Comparison of ENCODE assay signal across 8 cellular contexts in the genomic region with DNA sequence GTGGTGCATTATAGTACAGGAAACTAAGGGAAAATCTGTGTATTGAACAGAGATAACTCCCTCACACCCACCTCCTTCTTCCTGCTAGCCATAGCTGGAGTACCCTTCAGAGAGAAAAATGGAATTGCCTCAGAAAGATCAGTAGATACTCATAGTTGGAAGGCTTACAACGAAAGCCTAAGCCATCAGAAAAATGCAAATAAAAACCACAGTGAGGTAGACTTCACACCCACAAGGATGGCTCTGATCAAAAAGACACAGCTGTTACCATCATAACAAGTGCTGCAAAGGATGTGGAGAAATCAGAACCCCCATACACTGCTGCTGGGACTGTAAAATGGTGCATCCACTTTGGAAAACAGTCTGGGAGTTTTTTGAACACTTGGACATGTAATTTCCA. TPM values are rescaled to one million over a fixed set of nuclear protein-coding genes. Genes with fewer than 3 reads are reported as not detected.
A peak's percentile ranks its signal among the peaks of the same experiment; 100 is the strongest.
DNase-seq lines count a peak whose midpoint lies in the region; ATAC-seq, FAIRE-seq and TF ChIP-seq lines count a peak whose summit lies in the region.

No MANE protein-coding gene starts in this region.

- intact Hi-C loops in IMR-90 (cut with micrococcal nuclease), result no loop called here
- intact Hi-C loops in posterior vena cava (cut with DNase I), result no loop called here

- peak overlapping the region; percentile 49 for H3K18ac ChIP-seq in IMR-90 (ENCODE audit: low read depth, low read length)

- peak overlapping the region; percentile 22; the same call in 1 of the 2 replicates for H4K5ac ChIP-seq in IMR-90 (ENCODE audit: low read depth, low read length)

- H3K9ac ChIP-seq in IMR-90 (ENCODE audit: low read depth, low read length), result no peak overlapping the region

- peaks cover 14% of the 10 kb centered on the region for H3K9me1 ChIP-seq in IMR-90 (ENCODE audit: insufficient read depth, low read length)

- peaks cover 5% of the 10 kb centered on the region for H3K4me1 Mint-ChIP-seq in endothelial cell (ENCODE audit: unreplicated experiment)

- H4K91ac ChIP-seq in IMR-90 (ENCODE audit: insufficient read depth, low read depth, low read length), result no peak overlapping the region; the same call in 1 of the 2 replicates

- H3K79me1 ChIP-seq in IMR-90 (ENCODE audit: low read depth in 1 of 2, low read length in 2 of 2), result peaks cover 0 to 2% of the 10 kb centered on the region in 2 experiments; a peak in 1 of 4 replicates

- DNase-seq in GM12891 (ENCODE audit: insufficient read length, low spot score) (no peak), IMR-90 (peak; percentile 93), glomerular visceral epithelial cell (ENCODE audit: extremely low spot score) (peak; percentile 78), endothelial cell (ENCODE audit: low spot score) (no peak), COLO668 (lab: John Stamatoyannopoulos, UW; ENCODE audit: unreplicated experiment) (no peak), posterior vena cava (ENCODE audit: low spot score) (no peak), kidney glomerular epithelial cell (lab: John Stamatoyannopoulos, UW) (no peak)

- no peak for TF ChIP-seq RAD21 in IMR-90 (IDR thresholded peaks at IDR 0.05; ENCODE audit: low read length)

- TF ChIP-seq CTCF in IMR-90 (conservative IDR thresholded peaks at IDR 0.05; ENCODE audit: low read depth, low read length) (no peak), endothelial cell (IDR thresholded peaks at IDR 0.05; ENCODE audit: unreplicated experiment) (no peak)

- peak overlapping the region; percentile 58 for H2BK20ac ChIP-seq in IMR-90 (ENCODE audit: low read depth, low read length)

- no TSS peak for BruUV-seq in IMR-90 (replicated peaks; lab: Mats Ljungman, UMichigan)

- no peak overlapping the region for H3K4me3 ChIP-seq in IMR-90 (ENCODE audit: insufficient read depth, low read depth, low read length)

- no peaks in the 10 kb centered on the region for H3K9me3 Mint-ChIP-seq in endothelial cell (ENCODE audit: unreplicated experiment)

- peak overlapping the region; percentile 6; the same call in 1 of the 2 replicates for H3K23ac ChIP-seq in IMR-90 (ENCODE audit: low read depth, low read length)

- CTCF ChIA-PET in IMR-90 (lab: Yijun Ruan, JAX), result interaction anchor here (0.9 kb wide), 1 partner anchor 12 kb away, joined by 4 read pairs; no protein-coding TSS in a partner anchor

- H3K36me3 Mint-ChIP-seq in endothelial cell (ENCODE audit: low read depth, unreplicated experiment), result no peaks in the 10 kb centered on the region

- peak overlapping the region; percentile 5; the same call in 1 of the 3 replicates for H2BK15ac ChIP-seq in IMR-90 (ENCODE audit: low read depth, low read length)

- H3K4ac ChIP-seq in IMR-90 (ENCODE audit: low read depth, low read length), result peak overlapping the region; percentile 52; the same call in 1 of the 2 replicates

- H3K27me3 ChIP-seq in IMR-90 (ENCODE audit: control insufficient read depth, insufficient read depth, low read length), result no peaks in the 10 kb centered on the region

- peak overlapping the region; percentile 93 for H2BK5ac ChIP-seq in IMR-90 (ENCODE audit: low read depth, low read length, poor library complexity, severe bottlenecking)

- POLR2A ChIA-PET in IMR-90 (lab: Charles Lee; ENCODE audit: unreplicated experiment), result no interaction called here

- peaks cover 2% of the 10 kb centered on the region for H3K27me3 Mint-ChIP-seq in endothelial cell (ENCODE audit: unreplicated experiment)

- ATAC-seq in GM21526 (IDR thresholded peaks at IDR 0.05; ENCODE audit: low FRiP score, unreplicated experiment), result peak; percentile 91
- ATAC-seq in IMR-90 (ENCODE audit: low read depth), result peak; percentile 49

- peak overlapping the region; percentile 17; the same call in 1 of the 2 replicates for H3K27ac ChIP-seq in IMR-90 (ENCODE audit: insufficient read depth, low read length)

- no peak overlapping the region for H3K4me3 Mint-ChIP-seq in endothelial cell (ENCODE audit: unreplicated experiment)

- H3K27ac Mint-ChIP-seq in endothelial cell (ENCODE audit: unreplicated experiment), result no peak overlapping the region

- no peaks in the 10 kb centered on the region for H3K9me3 ChIP-seq in IMR-90 (ENCODE audit: control insufficient read depth, insufficient read depth, low read length)

- H2AK9ac ChIP-seq in IMR-90 (replicated peaks; ENCODE audit: low read depth, low read length, poor library complexity), result no peak overlapping the region

- in situ Hi-C loops in IMR-90 (cut with MboI; ENCODE audit: low sequenced_read_pairs), result no loop called here

- H3K36me3 ChIP-seq in IMR-90 (ENCODE audit: control insufficient read depth, insufficient read depth, low read length), result no peaks in the 10 kb centered on the region

- dilution Hi-C loops in IMR-90 (cut with HindIII; ENCODE audit: low sequenced_read_pairs, unreplicated experiment), result no loop called here

- WGBS in IMR-90 (ENCODE audit: extremely low coverage in 2 of 2, insufficient read length in 1 of 2), 2 experiments, result no CpG with 5 or more reads among the region's 1 CpG

- H4K8ac ChIP-seq in IMR-90 (ENCODE audit: low read depth in 2 of 2, low read length in 2 of 2), result peak overlapping the region in 1 of 2 experiments; percentile 61; a peak in 2 of 4 replicates

- H3K14ac ChIP-seq in IMR-90 (replicated peaks; ENCODE audit: low read depth, low read length), result 0 out of 2 replicates have a peak overlapping the region, but pooled peaks have one; percentile 12

- peak overlapping the region; percentile 31; the same call in 1 of the 2 replicates for H2AK5ac ChIP-seq in IMR-90 (ENCODE audit: low read depth, low read length)

- peak overlapping the region; percentile 66; the same call in 1 of the 2 replicates for H3K4me2 ChIP-seq in IMR-90 (ENCODE audit: low read depth, low read length)

- FAIRE-seq in GM12891 (lab: Jason Lieb, UNC), result peak; percentile 55

- H3K4me1 ChIP-seq in IMR-90 (ENCODE audit: control insufficient read depth, insufficient read depth, low read length), result peaks cover 13% of the 10 kb centered on the region

- H3K56ac ChIP-seq in IMR-90 (ENCODE audit: extremely low read depth, insufficient read depth, low read length), result peak overlapping the region; percentile 39; the same call in 1 of the 2 replicates

- no peaks in the 10 kb centered on the region; the same call in 1 of the 2 replicates for H4K20me1 ChIP-seq in IMR-90 (ENCODE audit: insufficient read depth, low read length)

- TF ChIP-seq POLR2A in GM12891 (IDR thresholded peaks at IDR 0.05; ENCODE audit: low read depth, low read length) (no peak), IMR-90 (IDR thresholded peaks at IDR 0.05; ENCODE audit: low read depth, low read length) (no peak)

- H2AFZ ChIP-seq in IMR-90 (replicated peaks; ENCODE audit: low read length, poor library complexity), result peak overlapping the region; percentile 34

- H2BK120ac ChIP-seq in IMR-90 (ENCODE audit: low read depth, low read length), result peak overlapping the region; percentile 62

TF ChIP-seq in GM12891, 5 proteins besides CTCF, POLR2A, EP300 and RAD21:
- TF ChIP-seq POLR2AphosphoS5 (IDR thresholded peaks at IDR 0.05; ENCODE audit: low read depth, low read length) (no peak), POU2F2 (IDR thresholded peaks at IDR 0.05; ENCODE audit: low read depth, low read length) (peak; percentile 93)

TF ChIP-seq in IMR-90, 13 proteins besides CTCF, POLR2A, EP300 and RAD21:
- peak; percentile 25; the same call in 1 of the 2 replicates for TF ChIP-seq BHLHE40 (IDR thresholded peaks at IDR 0.05; ENCODE audit: low read depth, low read length)
- TF ChIP-seq MAZ (IDR thresholded peaks at IDR 0.05; ENCODE audit: borderline replicate concordance, low read depth, low read length), result no peak
- TF ChIP-seq SMC3 (IDR thresholded peaks at IDR 0.05; ENCODE audit: low read depth, low read length), result no peak
- no peak for TF ChIP-seq RFX5 (IDR thresholded peaks at IDR 0.05; ENCODE audit: low read depth, low read length)
- TF ChIP-seq FOS (IDR thresholded peaks at IDR 0.05; ENCODE audit: low read depth, low read length), result peak; percentile 17; the same call in 1 of the 2 replicates
- TF ChIP-seq RCOR1 (IDR thresholded peaks at IDR 0.05; ENCODE audit: insufficient replicate concordance, low read length), result peak; percentile 27
- TF ChIP-seq, protein P1, sequence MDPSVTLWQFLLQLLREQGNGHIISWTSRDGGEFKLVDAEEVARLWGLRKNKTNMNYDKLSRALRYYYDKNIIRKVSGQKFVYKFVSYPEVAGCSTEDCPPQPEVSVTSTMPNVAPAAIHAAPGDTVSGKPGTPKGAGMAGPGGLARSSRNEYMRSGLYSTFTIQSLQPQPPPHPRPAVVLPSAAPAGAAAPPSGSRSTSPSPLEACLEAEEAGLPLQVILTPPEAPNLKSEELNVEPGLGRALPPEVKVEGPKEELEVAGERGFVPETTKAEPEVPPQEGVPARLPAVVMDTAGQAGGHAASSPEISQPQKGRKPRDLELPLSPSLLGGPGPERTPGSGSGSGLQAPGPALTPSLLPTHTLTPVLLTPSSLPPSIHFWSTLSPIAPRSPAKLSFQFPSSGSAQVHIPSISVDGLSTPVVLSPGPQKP (IDR thresholded peaks at IDR 0.05; ENCODE audit: borderline replicate concordance, low read depth, low read length), result no peak
- TF ChIP-seq CEBPB (IDR thresholded peaks at IDR 0.05; ENCODE audit: low read depth, low read length), result peak; percentile 11; the same call in 1 of the 2 replicates
- TF ChIP-seq MXI1 (IDR thresholded peaks at IDR 0.05; ENCODE audit: borderline replicate concordance, low read depth, low read length), result no peak

RNA-seq across cellular contexts. Expression of a gene that starts 7.4 kb away (rescaled TPM):
- 18.2 TPM for polyA plus RNA-seq in GM12891 (2012; ENCODE audit: low read depth, missing spikeins)
- total RNA-seq in IMR-90 (2012; rRNA removed), result 57.7 and 58.6 TPM in 2 replicates
- 18.7 and 21.2 TPM in 2 replicates for polyA plus RNA-seq in IMR-90 (2012; rRNA removed)
- polyA plus RNA-seq in IMR-90 (2012; cell fraction: cytosol; rRNA removed), result 3.7 and 4.9 TPM in 2 replicates
- polyA plus RNA-seq in IMR-90 (2012; cell fraction: nucleus; rRNA removed; ENCODE audit: low replicate concordance), result 5.5 and 51.9 TPM in 2 replicates
- 75.5 TPM for total RNA-seq in endothelial cell (ENCODE audit: unreplicated experiment)
- total RNA-seq in posterior vena cava, result 10 to 100 TPM; 67.9 to 70.3 TPM

Comparison
In these comparisons a context has a peak if more than half of its experiments do, and no peak if none do; other contexts are left out.
1. DNase-seq: peak in IMR-90 (single experiment) and glomerular visceral epithelial cell (single experiment); none in GM12891 (single experiment), endothelial cell (single experiment), COLO668 (single experiment), posterior vena cava (single experiment) and kidney glomerular epithelial cell (single experiment).